In genomic region chr1:54160351-54160750, GRCh38 we compare ENCODE assay signal across 23 cellular contexts. TPM values are rescaled to one million over a fixed set of nuclear protein-coding genes. Genes with fewer than 3 reads are reported as not detected.
"Had no signal": no experiment of that assay in that cellular context is flagged by ENCODE, and none has a peak within 500 bp of the region (broad histone marks: within the 10 kb centered on the region; RNA-seq: fewer than 3 reads in every experiment).

No MANE protein-coding gene starts in this region.

- H3K9me3 Mint-ChIP-seq: activated naive CD8-positive, alpha-beta T cell treated with anti-CD3 and anti-CD28 coated beads, Interleukin-2, amount 10 ng/mL, durations not matched to agents 7 days and 5 days; effector memory CD8-positive, alpha-beta T cell had no signal

- ATAC-seq: effector memory CD8-positive, alpha-beta T cell had no signal

- H3K4me3 ChIP-seq: cardiac muscle cell, lung had no signal

- H3K36me3 ChIP-seq: cardiac muscle cell had no signal

- H3K27me3 Mint-ChIP-seq: activated naive CD8-positive, alpha-beta T cell treated with anti-CD3 and anti-CD28 coated beads, Interleukin-2, amount 10 ng/mL, durations not matched to agents 7 days and 5 days had no signal

- DNase-seq: activated CD4-positive, alpha-beta T cell treated with anti-CD3 and anti-CD28 coated beads for 1 hour; activated gamma-delta T cell treated with Interleukin-2 at 50 U/mL for 16 hours; activated naive CD8-positive, alpha-beta T cell treated with anti-CD3 and anti-CD28 coated beads, Interleukin-2, amount 10 ng/mL, durations not matched to agents 7 days and 5 days; amygdala; dermis blood vessel endothelial cell; effector memory CD8-positive, alpha-beta T cell; hypothalamus; stimulated activated CD4-positive, alpha-beta T cell treated with anti-CD3 and anti-CD28 coated beads, Interleukin-12 subunit alpha, Interleukin-12 subunit beta, amount 100 ng/mL, for 4 hours; stimulated activated CD4-positive, alpha-beta T cell treated with anti-CD3 and anti-CD28 coated beads, Interleukin-1b, Interleukin-23, amount 100 ng/mL, for 48 hours; stimulated activated CD8-positive, alpha-beta memory T cell treated with anti-CD3 and anti-CD28 coated beads, Interleukin-4, amount 100 ng/mL, for 48 hours; stimulated activated naive CD4-positive, alpha-beta T cell; T1000 had no signal

- H3K4me1 Mint-ChIP-seq: activated naive CD8-positive, alpha-beta T cell treated with anti-CD3 and anti-CD28 coated beads, Interleukin-2, amount 10 ng/mL, durations not matched to agents 7 days and 5 days had no signal

- H3K36me3 Mint-ChIP-seq: activated naive CD8-positive, alpha-beta T cell treated with anti-CD3 and anti-CD28 coated beads, Interleukin-2, amount 10 ng/mL, durations not matched to agents 7 days and 5 days had no signal

- H3K4me3 Mint-ChIP-seq: activated naive CD8-positive, alpha-beta T cell treated with anti-CD3 and anti-CD28 coated beads, Interleukin-2, amount 10 ng/mL, durations not matched to agents 7 days and 5 days; effector memory CD8-positive, alpha-beta T cell had no signal

- H3K27me3 ChIP-seq: cardiac muscle cell had no signal

- H3K27ac ChIP-seq: cardiac muscle cell, VCaP had no signal

- FAIRE-seq: keratinocyte, urothelium cell line had no signal

- H3K27ac Mint-ChIP-seq: activated naive CD8-positive, alpha-beta T cell treated with anti-CD3 and anti-CD28 coated beads, Interleukin-2, amount 10 ng/mL, durations not matched to agents 7 days and 5 days; effector memory CD8-positive, alpha-beta T cell; progenitor cell of endocrine pancreas had no signal

RNA-seq across cellular contexts. Expression of gene CDCP2, which starts 7.6 kb away (rescaled TPM):
- total RNA-seq: activated CD8-positive, alpha-beta memory T cell treated with anti-CD3 and anti-CD28 coated beads for 36 hours; myocyte; progenitor cell of endocrine pancreas; T-helper 1 cell treated with Interleukin-12 subunit alpha and Interleukin-12 subunit beta and Interleukin-4 antibody, amounts not matched to agents 30 ng/mL and 1 ng/mL, for 36 hours had no signal
- polyA plus RNA-seq: cardiac muscle cell, keratinocyte, neural cell, thymus had no signal
